Comparison of ENCODE assay signal across 11 cellular contexts in genomic region chr5:16585028-16585667, GRCh38. TPM values are rescaled to one million over a fixed set of nuclear protein-coding genes. Genes with fewer than 3 reads are reported as not detected.
A peak's percentile ranks its signal among the peaks of the same experiment; 100 is the strongest.
DNase-seq lines count a peak whose midpoint lies in the region; ATAC-seq and TF ChIP-seq lines count a peak whose summit lies in the region.
"Had no signal": no experiment of that assay in that cellular context is flagged by ENCODE, and none has a peak within 500 bp of the region (broad histone marks: within the 10 kb centered on the region; RNA-seq: fewer than 3 reads in every experiment).

No MANE protein-coding gene starts in this region.

- H3K4me3 ChIP-seq in H7 (ENCODE audit: insufficient read depth, low read depth, low read length), result no peak overlapping the region

- peak; percentile 20 for DNase-seq in Calu3
- DNase-seq in H7, result peak; percentile 49
- DNase-seq in T-helper 17 cell, result no peak
- peak; percentile 32 for DNase-seq in left kidney (ENCODE audit: low read depth, low spot score)
- DNase-seq in KG1 (lab: John Stamatoyannopoulos, UW), result no peak
- DNase-seq in UCSD-AML1 (lab: John Stamatoyannopoulos, UW; ENCODE audit: unreplicated experiment), result no peak
- DNase-seq in activated effector memory CD4-positive, alpha-beta T cell treated with Interleukin-2 at 50 U/mL for 16 hours, result no peak
- DNase-seq: activated naive CD4-positive, alpha-beta T cell; midbrain; NCI-H524 treated with DMSO at 0.1 percent for 48 hours had no signal

- H3K4me3 Mint-ChIP-seq in Calu3 (ENCODE audit: low read depth, unreplicated experiment), result no peak overlapping the region
- H3K4me3 Mint-ChIP-seq in T-helper 17 cell, result no peak overlapping the region

- CTCF ChIA-PET in Calu3 (lab: Charles Lee), result interaction anchor here (0.6 to 1.3 kb wide), 3 partner anchors 38 to 618 kb away, joined by 3 read pairs; no protein-coding TSS in a partner anchor

- no peaks in the 10 kb centered on the region for H3K27me3 ChIP-seq in H7 (ENCODE audit: control insufficient read depth, insufficient read depth, low read length)

- H3K27ac Mint-ChIP-seq in Calu3 (ENCODE audit: unreplicated experiment), result no peak overlapping the region
- H3K27ac Mint-ChIP-seq in T-helper 17 cell, result peak overlapping the region; percentile 60

- H3K36me3 Mint-ChIP-seq in Calu3 (ENCODE audit: insufficient read depth, unreplicated experiment), result no peaks in the 10 kb centered on the region
- peaks cover 5% of the 10 kb centered on the region for H3K36me3 Mint-ChIP-seq in T-helper 17 cell (ENCODE audit: low read depth)

- BruUV-seq in Calu3 (replicated peaks; lab: Mats Ljungman, UMichigan), result no TSS peak

- peak; percentile 50 for ATAC-seq in T-helper 17 cell
- no peak for ATAC-seq in GM21737 (IDR thresholded peaks at IDR 0.05; ENCODE audit: unreplicated experiment)

- H3K9me3 ChIP-seq in T-helper 17 cell (ENCODE audit: control insufficient read depth, low read length, poor library complexity, severe bottlenecking), result no peaks in the 10 kb centered on the region

- intact Hi-C loops in Calu3 (cut with micrococcal nuclease; ENCODE audit: unreplicated experiment), result loop anchor here (1.0 kb wide), 1 partner anchor 96 kb away; no protein-coding TSS in a partner anchor

- H3K36me3 ChIP-seq in H7 (replicated peaks; ENCODE audit: control insufficient read depth, insufficient read depth, low read length), result no peaks in the 10 kb centered on the region

- TF ChIP-seq CTCF in Calu3 (IDR thresholded peaks at IDR 0.05; ENCODE audit: unreplicated experiment), result peak; percentile 69

- H3K27me3 Mint-ChIP-seq in Calu3 (ENCODE audit: unreplicated experiment) (peaks cover 9% of the 10 kb centered on the region), T-helper 17 cell (no peaks in the 10 kb centered on the region)

- no peaks in the 10 kb centered on the region for H3K4me1 Mint-ChIP-seq in Calu3 (ENCODE audit: low read depth, unreplicated experiment)
- H3K4me1 Mint-ChIP-seq in T-helper 17 cell, result peaks cover 23% of the 10 kb centered on the region

- no peaks in the 10 kb centered on the region for H3K9me3 Mint-ChIP-seq in Calu3 (ENCODE audit: low read depth, unreplicated experiment)

RNA-seq across cellular contexts. Expression of gene RETREG1, which starts 31.6 kb away (rescaled TPM):
- total RNA-seq in Calu3 (2022) (12.0 and 15.4 TPM in 2 replicates), T-helper 17 cell (10 to 100 TPM; 30.2 to 37.8 TPM)
- 0.28 and 0.74 TPM in 2 replicates for total RNA-seq in H7 (2014; rRNA removed; shearing (Covaris generic))

Comparison
In these comparisons a context has a peak if more than half of its experiments do, and no peak if none do; other contexts are left out.
1. DNase-seq: peak in Calu3 (single experiment), H7 (single experiment) and left kidney (single experiment); none in T-helper 17 cell (0 of 3), KG1 (single experiment), UCSD-AML1 (single experiment) and activated effector memory CD4-positive, alpha-beta T cell treated with Interleukin-2 at 50 U/mL for 16 hours (single experiment).